ENCODE assay signal across 13 cellular contexts in the genomic region with DNA sequence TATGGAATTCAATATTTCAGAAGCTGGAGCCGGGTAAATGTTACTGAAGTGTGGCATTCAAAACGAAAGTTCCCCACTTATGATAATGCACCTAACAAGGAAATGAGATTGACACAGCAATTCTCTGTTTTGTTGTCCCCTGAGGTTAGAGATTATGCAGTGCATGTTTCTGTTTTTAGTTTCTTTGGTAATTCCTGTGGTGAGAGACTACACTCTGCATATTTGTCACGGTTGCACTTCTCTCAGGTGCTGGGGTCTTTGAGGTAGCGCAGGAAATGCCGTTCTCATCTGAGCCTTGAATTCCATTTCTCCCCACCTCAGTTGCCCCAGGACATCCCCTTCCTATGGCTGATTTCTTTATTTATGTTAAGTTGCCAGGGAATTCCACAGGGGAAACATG. TPM values are rescaled to one million over a fixed set of nuclear protein-coding genes. Genes with fewer than 3 reads are reported as not detected.
DNase-seq lines count a peak whose midpoint lies in the region; ATAC-seq, FAIRE-seq and TF ChIP-seq lines count a peak whose summit lies in the region.
"Had no signal": no experiment of that assay in that cellular context is flagged by ENCODE, and none has a peak within 500 bp of the region (broad histone marks: within the 10 kb centered on the region; RNA-seq: fewer than 3 reads in every experiment).

No MANE protein-coding gene starts in this region.

- ATAC-seq in GM19395 (IDR thresholded peaks at IDR 0.05; ENCODE audit: unreplicated experiment) = peak; percentile 100
- peak; percentile 100 for ATAC-seq in HG02884 (IDR thresholded peaks at IDR 0.05; ENCODE audit: unreplicated experiment)

- H3K4me1 Mint-ChIP-seq in IgD-negative memory B cell (peaks cover 5 to 17% (median 12%) of the 10 kb centered on the region in 3 donors), chondrocyte (ENCODE audit: low read depth) (no peaks in the 10 kb centered on the region)
- H3K4me1 Mint-ChIP-seq: CD4-positive, CD25-positive, alpha-beta regulatory T cell had no signal

- peaks cover 2% of the 10 kb centered on the region for H3K27me3 Mint-ChIP-seq in IgD-negative memory B cell
- no peaks in the 10 kb centered on the region for H3K27me3 Mint-ChIP-seq in chondrocyte (ENCODE audit: low read depth)

- TF ChIP-seq POLR2A in GM12891 (IDR thresholded peaks at IDR 0.05; ENCODE audit: low read depth, low read length) = no peak

- TF ChIP-seq CTCF in chondrocyte (IDR thresholded peaks at IDR 0.05) = no peak

- peak; percentile 31 for DNase-seq in GM12891 (ENCODE audit: insufficient read length, low spot score)
- DNase-seq in DMS79 treated with DMSO at 0.1 percent for 48 hours (lab: John Stamatoyannopoulos, UW) = no peak
- DNase-seq in COLO668 (lab: John Stamatoyannopoulos, UW; ENCODE audit: unreplicated experiment) = no peak
- no peak for DNase-seq in T1000 (lab: John Stamatoyannopoulos, UW)
- no peak for DNase-seq in chondrocyte (ENCODE audit: low spot score)
- DNase-seq: activated CD4-positive, alpha-beta T cell treated with anti-CD3 and anti-CD28 coated beads, Interleukin-2, amount 50 U/mL, for 1 hour; adrenal gland; CD4-positive, CD25-positive, alpha-beta regulatory T cell; testis had no signal

- H3K27ac Mint-ChIP-seq in IgD-negative memory B cell (peak overlapping the region in 2 of 3 donors; percentile 49 to 77), chondrocyte (ENCODE audit: unreplicated experiment) (no peak overlapping the region)
- H3K27ac Mint-ChIP-seq: CD4-positive, CD25-positive, alpha-beta regulatory T cell had no signal

- peak; percentile 88 for FAIRE-seq in GM12891 (lab: Jason Lieb, UNC)
- FAIRE-seq: RCC 7860 had no signal

- peaks cover 2% of the 10 kb centered on the region for H3K36me3 Mint-ChIP-seq in IgD-negative memory B cell
- H3K36me3 Mint-ChIP-seq in chondrocyte (ENCODE audit: low read depth) = no peaks in the 10 kb centered on the region
- H3K36me3 Mint-ChIP-seq: CD4-positive, CD25-positive, alpha-beta regulatory T cell had no signal

- H3K9me3 Mint-ChIP-seq in IgD-negative memory B cell = peaks cover 0 to 9% (median 5%) of the 10 kb centered on the region in 3 donors
- H3K9me3 Mint-ChIP-seq in chondrocyte (ENCODE audit: low read depth) = peaks cover 5% of the 10 kb centered on the region

- peak overlapping the region in 3 of 4 donors; percentile 47 to 86 (median 83) for H3K4me3 Mint-ChIP-seq in IgD-negative memory B cell
- no peak overlapping the region for H3K4me3 Mint-ChIP-seq in chondrocyte (ENCODE audit: unreplicated experiment)
- H3K4me3 Mint-ChIP-seq: CD4-positive, CD25-positive, alpha-beta regulatory T cell had no signal

TF ChIP-seq in GM12891, 5 proteins besides CTCF, POLR2A, EP300 and RAD21:
- TF ChIP-seq POU2F2 (IDR thresholded peaks at IDR 0.05; ENCODE audit: low read depth, low read length) (peak; percentile 98), PAX5 (IDR thresholded peaks at IDR 0.05; ENCODE audit: insufficient read depth, low read length, severe bottlenecking) (no peak), POLR2AphosphoS5 (IDR thresholded peaks at IDR 0.05; ENCODE audit: low read depth, low read length) (no peak), SPI1 (IDR thresholded peaks at IDR 0.05; ENCODE audit: low read depth, low read length) (peak; percentile 79), TAF1 (IDR thresholded peaks at IDR 0.05; ENCODE audit: low read depth, low read length) (no peak)
TF ChIP-seq in GM12891: peak in this region for 2.

RNA-seq across cellular contexts. Expression of gene BEND4, which starts 15.3 kb away (rescaled TPM):
- polyA plus RNA-seq in GM12891 (2012; ENCODE audit: low read depth, missing spikeins) = 1.3 TPM
- 6.6 TPM for polyA plus RNA-seq in IgD-negative memory B cell
- total RNA-seq in chondrocyte = not detected in 3 replicates
